ENCODE assay signal across 27 cellular contexts in genomic region chr13:53601181-53601580, GRCh38.
"Had no signal": no experiment of that assay in that cellular context is flagged by ENCODE, and none has a peak within 500 bp of the region (broad histone marks: within the 10 kb centered on the region; RNA-seq: fewer than 3 reads in every experiment).

No MANE protein-coding gene starts in this region.

- DNase-seq: colonic mucosa; effector CD8-positive, alpha-beta T cell; endodermal cell; foreskin fibroblast; gastrocnemius medialis; heart left ventricle; hippocampal formation; left cardiac atrium; left lung; mammary epithelial cell; natural killer cell; occipital lobe; ovary; posterior cingulate gyrus; stimulated activated CD4-positive, alpha-beta T cell treated with anti-CD3 and anti-CD28 coated beads, Interleukin-2, amount 100 ng/mL, for 24 hours; stimulated activated CD4-positive, alpha-beta T cell treated with anti-CD3 and anti-CD28 coated beads, Interleukin-4, amount 100 ng/mL, for 24 hours; stimulated activated naive CD4-positive, alpha-beta T cell treated with Interleukin-2 at 50 U/mL for 16 hours; stomach; thyroid gland; trophoblast cell had no signal

- H3K27me3 ChIP-seq: colonic mucosa, gastrocnemius medialis, heart left ventricle, left lung, neural progenitor cell, ovary, right atrium auricular region, stomach, thyroid gland, vagina had no signal

- H3K36me3 ChIP-seq: colonic mucosa, gastrocnemius medialis, heart left ventricle, left lung, neural progenitor cell, ovary, right atrium auricular region, stomach, thyroid gland, vagina had no signal

- H3K9me3 ChIP-seq: colonic mucosa, gastrocnemius medialis, thyroid gland, vagina had no signal

- H3K9ac ChIP-seq: neural progenitor cell had no signal

- H3K4me1 ChIP-seq: colonic mucosa, gastrocnemius medialis, heart left ventricle, left lung, neural progenitor cell, right atrium auricular region, stomach, thyroid gland, vagina had no signal

- H2AFZ ChIP-seq: neural progenitor cell had no signal

- ATAC-seq: esophagus mucosa; gastrocnemius medialis; heart left ventricle; left cardiac atrium; left lung; natural killer cell; sciatic nerve; stimulated activated effector memory CD8-positive, alpha-beta T cell treated with anti-CD3 and anti-CD28 coated beads, Interleukin-12 subunit alpha, Interleukin-12 subunit beta, amount 100 ng/mL, for 72 hours had no signal

- H3K27ac ChIP-seq: colonic mucosa, epithelial cell of prostate, gastrocnemius medialis, heart left ventricle, left lung, neural progenitor cell, ovary, right atrium auricular region, stomach, thyroid gland, vagina had no signal

- H3K4me3 ChIP-seq: colonic mucosa, gastrocnemius medialis, heart left ventricle, left lung, neural progenitor cell, ovary, right atrium auricular region, stomach, thyroid gland, vagina had no signal

- H3K4me2 ChIP-seq: neural progenitor cell had no signal
